ENCODE assay signal across 33 cellular contexts in genomic region chrX:420496-421223, GRCh38.
"Had no signal": no experiment of that assay in that cellular context is flagged by ENCODE, and none has a peak within 500 bp of the region (broad histone marks: within the 10 kb centered on the region; RNA-seq: fewer than 3 reads in every experiment).

No MANE protein-coding gene starts in this region.

- H3K4me1 Mint-ChIP-seq: activated CD4-positive, alpha-beta T cell treated with anti-CD3 and anti-CD28 coated beads for 36 hours; activated CD4-positive, alpha-beta T cell treated with anti-CD3 and anti-CD28 coated beads, Interleukin-2, amount 10 ng/mL, durations not matched to agents 24 days and 14 days; activated CD8-positive, alpha-beta memory T cell treated with anti-CD3 and anti-CD28 coated beads, Interleukin-2, amount 10 ng/mL, durations not matched to agents 7 days and 5 days; activated naive CD4-positive, alpha-beta T cell treated with anti-CD3 and anti-CD28 coated beads, Interleukin-2, amount 10 ng/mL, durations not matched to agents 7 days and 5 days; activated naive CD8-positive, alpha-beta T cell treated with anti-CD3 and anti-CD28 coated beads, Interleukin-2, amount 10 ng/mL, durations not matched to agents 7 days and 5 days; brain; central memory CD8-positive, alpha-beta T cell had no signal

- H3K27me3 Mint-ChIP-seq: activated CD4-positive, alpha-beta T cell treated with anti-CD3 and anti-CD28 coated beads for 36 hours; activated CD4-positive, alpha-beta T cell treated with anti-CD3 and anti-CD28 coated beads, Interleukin-2, amount 10 ng/mL, durations not matched to agents 24 days and 14 days; activated CD8-positive, alpha-beta memory T cell treated with anti-CD3 and anti-CD28 coated beads, Interleukin-2, amount 10 ng/mL, durations not matched to agents 7 days and 5 days; activated naive CD4-positive, alpha-beta T cell treated with anti-CD3 and anti-CD28 coated beads, Interleukin-2, amount 10 ng/mL, durations not matched to agents 7 days and 5 days; activated naive CD8-positive, alpha-beta T cell treated with anti-CD3 and anti-CD28 coated beads, Interleukin-2, amount 10 ng/mL, durations not matched to agents 7 days and 5 days; central memory CD8-positive, alpha-beta T cell had no signal

- H3K27ac ChIP-seq: ascending aorta, breast epithelium, cardiac muscle cell, esophagus muscularis mucosa, foreskin keratinocyte, gastrocnemius medialis had no signal

- ATAC-seq: activated CD4-positive, alpha-beta T cell treated with anti-CD3 and anti-CD28 coated beads for 36 hours; activated CD8-positive, alpha-beta memory T cell treated with anti-CD3 and anti-CD28 coated beads, Interleukin-2, amount 10 ng/mL, durations not matched to agents 7 days and 5 days; activated CD8-positive, alpha-beta T cell treated with anti-CD3 and anti-CD28 coated beads, Interleukin-2, amount 10 ng/mL, durations not matched to agents 7 days and 5 days; activated naive CD4-positive, alpha-beta T cell treated with anti-CD3 and anti-CD28 coated beads, Interleukin-2, amount 50 U/mL, for 72 hours; activated T-cell treated with anti-CD3 and anti-CD28 coated beads, Interleukin-2, amount 50 U/mL, for 72 hours; effector memory CD8-positive, alpha-beta T cell; foreskin keratinocyte; gastrocnemius medialis had no signal

- H3K4me3 ChIP-seq: ascending aorta, breast epithelium, cardiac muscle cell, esophagus muscularis mucosa, gastrocnemius medialis had no signal

- H3K36me3 ChIP-seq: ascending aorta, breast epithelium, cardiac muscle cell, esophagus muscularis mucosa, gastrocnemius medialis had no signal

- H3K4me1 ChIP-seq: ascending aorta, breast epithelium, esophagus muscularis mucosa, foreskin keratinocyte, gastrocnemius medialis had no signal

- H3K36me3 Mint-ChIP-seq: activated CD4-positive, alpha-beta memory T cell treated with anti-CD3 and anti-CD28 coated beads for 36 hours; activated CD8-positive, alpha-beta memory T cell treated with anti-CD3 and anti-CD28 coated beads, Interleukin-2, amount 10 ng/mL, durations not matched to agents 7 days and 5 days; activated naive CD4-positive, alpha-beta T cell treated with anti-CD3 and anti-CD28 coated beads, Interleukin-2, amount 10 ng/mL, durations not matched to agents 7 days and 5 days; activated naive CD4-positive, alpha-beta T cell treated with anti-CD3 and anti-CD28 coated beads, Interleukin-2, amount 50 U/mL, for 72 hours; activated naive CD8-positive, alpha-beta T cell treated with anti-CD3 and anti-CD28 coated beads, Interleukin-2, amount 10 ng/mL, durations not matched to agents 7 days and 5 days; brain had no signal

- DNase-seq: activated CD4-positive, alpha-beta memory T cell treated with anti-CD3 and anti-CD28 coated beads for 36 hours; activated CD4-positive, alpha-beta T cell treated with anti-CD3 and anti-CD28 coated beads for 36 hours; activated CD4-positive, alpha-beta T cell treated with anti-CD3 and anti-CD28 coated beads, Interleukin-2, amount 10 ng/mL, durations not matched to agents 24 days and 14 days; activated CD4-positive, CD25-positive, alpha-beta regulatory T cell; activated CD4-positive, CD25-positive, alpha-beta regulatory T cell treated with anti-CD3 and anti-CD28 coated beads, Interleukin-2, amount 50 U/mL, for 72 hours; activated CD8-positive, alpha-beta memory T cell treated with anti-CD3 and anti-CD28 coated beads, Interleukin-2, amount 10 ng/mL, durations not matched to agents 7 days and 5 days; activated CD8-positive, alpha-beta memory T cell treated with anti-CD3 and anti-CD28 coated beads, Interleukin-2, amount 50 U/mL, for 4 hours; activated CD8-positive, alpha-beta T cell treated with anti-CD3 and anti-CD28 coated beads, Interleukin-2, amount 10 ng/mL, durations not matched to agents 7 days and 5 days; activated gamma-delta T cell; activated naive CD4-positive, alpha-beta T cell; activated naive CD4-positive, alpha-beta T cell treated with anti-CD3 and anti-CD28 coated beads, Interleukin-2, amount 10 ng/mL, durations not matched to agents 7 days and 5 days; activated naive CD8-positive, alpha-beta T cell treated with anti-CD3 and anti-CD28 coated beads, Interleukin-2, amount 10 ng/mL, durations not matched to agents 7 days and 5 days; activated T-cell treated with anti-CD3 and anti-CD28 coated beads for 4 hours; activated T-cell treated with anti-CD3 and anti-CD28 coated beads, Interleukin-2, amount 50 U/mL, for 24 hours; activated T-cell treated with anti-CD3 and anti-CD28 coated beads, Interleukin-2, amount 50 U/mL, for 72 hours; cortex of kidney; dermis blood vessel endothelial cell; effector CD4-positive, alpha-beta T cell; effector memory CD8-positive, alpha-beta T cell; erythroblast; foreskin keratinocyte; gastrocnemius medialis; glutamatergic neuron; T-helper 1 cell; T-helper 2 cell had no signal

- H3K4me3 Mint-ChIP-seq: activated CD4-positive, alpha-beta memory T cell treated with anti-CD3 and anti-CD28 coated beads for 36 hours; activated CD4-positive, alpha-beta T cell treated with anti-CD3 and anti-CD28 coated beads for 36 hours; activated CD4-positive, alpha-beta T cell treated with anti-CD3 and anti-CD28 coated beads, Interleukin-2, amount 10 ng/mL, durations not matched to agents 24 days and 14 days; activated CD8-positive, alpha-beta memory T cell treated with anti-CD3 and anti-CD28 coated beads, Interleukin-2, amount 10 ng/mL, durations not matched to agents 7 days and 5 days; activated CD8-positive, alpha-beta T cell treated with anti-CD3 and anti-CD28 coated beads, Interleukin-2, amount 10 ng/mL, durations not matched to agents 7 days and 5 days; activated naive CD4-positive, alpha-beta T cell treated with anti-CD3 and anti-CD28 coated beads, Interleukin-2, amount 10 ng/mL, durations not matched to agents 7 days and 5 days; activated naive CD8-positive, alpha-beta T cell treated with anti-CD3 and anti-CD28 coated beads, Interleukin-2, amount 10 ng/mL, durations not matched to agents 7 days and 5 days; activated T-cell treated with anti-CD3 and anti-CD28 coated beads, Interleukin-2, amount 50 U/mL, for 24 hours; activated T-cell treated with anti-CD3 and anti-CD28 coated beads, Interleukin-2, amount 50 U/mL, for 72 hours; brain; central memory CD8-positive, alpha-beta T cell; effector memory CD8-positive, alpha-beta T cell had no signal

- H3K9me3 ChIP-seq: ascending aorta, esophagus muscularis mucosa, gastrocnemius medialis had no signal

- H3K27ac Mint-ChIP-seq: activated CD4-positive, alpha-beta memory T cell treated with anti-CD3 and anti-CD28 coated beads for 36 hours; activated CD4-positive, alpha-beta T cell treated with anti-CD3 and anti-CD28 coated beads for 36 hours; activated CD4-positive, alpha-beta T cell treated with anti-CD3 and anti-CD28 coated beads, Interleukin-2, amount 10 ng/mL, durations not matched to agents 24 days and 14 days; activated CD8-positive, alpha-beta memory T cell treated with anti-CD3 and anti-CD28 coated beads, Interleukin-2, amount 10 ng/mL, durations not matched to agents 7 days and 5 days; activated CD8-positive, alpha-beta T cell treated with anti-CD3 and anti-CD28 coated beads, Interleukin-2, amount 10 ng/mL, durations not matched to agents 7 days and 5 days; activated naive CD4-positive, alpha-beta T cell treated with anti-CD3 and anti-CD28 coated beads, Interleukin-2, amount 10 ng/mL, durations not matched to agents 7 days and 5 days; activated naive CD4-positive, alpha-beta T cell treated with anti-CD3 and anti-CD28 coated beads, Interleukin-2, amount 50 U/mL, for 72 hours; activated naive CD8-positive, alpha-beta T cell treated with anti-CD3 and anti-CD28 coated beads, Interleukin-2, amount 10 ng/mL, durations not matched to agents 7 days and 5 days; activated T-cell treated with anti-CD3 and anti-CD28 coated beads, Interleukin-2, amount 50 U/mL, for 24 hours; activated T-cell treated with anti-CD3 and anti-CD28 coated beads, Interleukin-2, amount 50 U/mL, for 72 hours; brain; effector memory CD8-positive, alpha-beta T cell had no signal

- FAIRE-seq: colon had no signal
